In genomic region chr1:216832192-216832591, GRCh38 we compare ENCODE assay signal across 18 cellular contexts.
"Had no signal": no experiment of that assay in that cellular context is flagged by ENCODE, and none has a peak within 500 bp of the region (broad histone marks: within the 10 kb centered on the region; RNA-seq: fewer than 3 reads in every experiment).

No MANE protein-coding gene starts in this region.

- DNase-seq: colonic mucosa; dermis blood vessel endothelial cell; heart right ventricle; hypothalamus; left ventricle myocardium superior; mesenchymal stem cell; midbrain; stimulated activated CD4-positive, alpha-beta T cell treated with anti-CD3 and anti-CD28 coated beads, Interleukin-2, amount 100 ng/mL, for 48 hours; stimulated activated naive CD4-positive, alpha-beta T cell treated with Interleukin-2 at 50 U/mL for 16 hours; thyroid gland; upper lobe of left lung; uterus had no signal

- H3K27me3 ChIP-seq: colonic mucosa, heart right ventricle, right atrium auricular region, suprapubic skin, thyroid gland, upper lobe of left lung, uterus had no signal

- H3K4me3 ChIP-seq: colonic mucosa, heart right ventricle, lung, right atrium auricular region, smooth muscle cell, suprapubic skin, thyroid gland, upper lobe of left lung, uterus had no signal

- H3K9ac ChIP-seq: parathyroid adenoma had no signal

- H3K4me1 ChIP-seq: colonic mucosa, heart right ventricle, parathyroid adenoma, suprapubic skin, upper lobe of left lung, uterus had no signal

- H3K79me2 ChIP-seq: parathyroid adenoma had no signal

- H3K36me3 ChIP-seq: colonic mucosa, heart right ventricle, right atrium auricular region, suprapubic skin, thyroid gland, upper lobe of left lung, uterus had no signal

- H3K9me3 Mint-ChIP-seq: nephron had no signal

- H3K27ac ChIP-seq: colonic mucosa, heart right ventricle, parathyroid adenoma, right atrium auricular region, suprapubic skin, thyroid gland, upper lobe of left lung, uterus had no signal

- H3K9me3 ChIP-seq: colonic mucosa, heart right ventricle, right atrium auricular region, suprapubic skin, thyroid gland, upper lobe of left lung, uterus had no signal

- H2AFZ ChIP-seq: parathyroid adenoma had no signal

- H3K4me2 ChIP-seq: smooth muscle cell had no signal

- H3K4me3 Mint-ChIP-seq: nephron had no signal

- H3K27ac Mint-ChIP-seq: nephron had no signal
